In genomic region chr12:32917094-32917611, GRCh38 we compare ENCODE assay signal across 17 cellular contexts. TPM values are rescaled to one million over a fixed set of nuclear protein-coding genes. Genes with fewer than 3 reads are reported as not detected.
DNase-seq lines count a peak whose midpoint lies in the region; TF ChIP-seq lines count a peak whose summit lies in the region.
"Had no signal": no experiment of that assay in that cellular context is flagged by ENCODE, and none has a peak within 500 bp of the region (broad histone marks: within the 10 kb centered on the region; RNA-seq: fewer than 3 reads in every experiment).

No MANE protein-coding gene starts in this region.

- TF ChIP-seq CTCF in astrocyte of the cerebellum (IDR thresholded peaks at IDR 0.05; ENCODE audit: low read depth, low read length, missing control alignments) (no peak), fibroblast of villous mesenchyme (IDR thresholded peaks at IDR 0.05; ENCODE audit: insufficient read depth, low read depth, low read length) (no peak)

- in situ Hi-C loops in astrocyte of the cerebellum (cut with HindIII; ENCODE audit: low sequenced_read_pairs) = no loop called here

- H3K4me3 ChIP-seq in astrocyte of the cerebellum (ENCODE audit: low read depth, low read length) = no peak overlapping the region
- H3K4me3 ChIP-seq in fibroblast of villous mesenchyme (ENCODE audit: low read depth, low read length) = no peak overlapping the region
- H3K4me3 ChIP-seq: body of pancreas, gastrocnemius medialis, right lobe of liver, thoracic aorta had no signal

- DNase-seq in MV-4-11 (lab: John Stamatoyannopoulos, UW) = peak; percentile 41
- DNase-seq in astrocyte of the cerebellum (ENCODE audit: low read depth) = peak; percentile 55
- peak; percentile 63 for DNase-seq in fibroblast of villous mesenchyme (ENCODE audit: low read depth)
- peak; percentile 35 for DNase-seq in smooth muscle cell of the brain vasculature (ENCODE audit: low read depth, low spot score)
- DNase-seq in NK-92 treated with Interleukin-12 subunit alpha and Interleukin-12 subunit beta, amount 100 ng/mL, for 24 hours (lab: John Stamatoyannopoulos, UW) = no peak
- DNase-seq in nucleus accumbens (lab: John Stamatoyannopoulos, UW) = no peak
- DNase-seq in activated naive CD4-positive, alpha-beta T cell treated with anti-CD3 and anti-CD28 coated beads, Interleukin-2, amount 50 U/mL, for 16 hours = no peak
- DNase-seq: activated CD4-positive, CD25-positive, alpha-beta regulatory T cell; activated gamma-delta T cell; body of pancreas; C1 segment of cervical spinal cord; gastrocnemius medialis; NCI-H1930; NCI-H526; right lobe of liver; stimulated activated CD4-positive, alpha-beta T cell treated with anti-CD3 and anti-CD28 coated beads, Interleukin-2, amount 100 ng/mL, for 48 hours had no signal

RNA-seq across cellular contexts. Expression of gene PKP2, which starts 20.6 kb away (rescaled TPM):
- total RNA-seq in fibroblast of villous mesenchyme = 2.3 and 9.5 TPM in 2 replicates

Comparison
In these comparisons a context has a peak if more than half of its experiments do, and no peak if none do; other contexts are left out.
1. DNase-seq: peak in MV-4-11 (single experiment), astrocyte of the cerebellum (single experiment), fibroblast of villous mesenchyme (single experiment) and smooth muscle cell of the brain vasculature (single experiment); none in NK-92 treated with Interleukin-12 subunit alpha and Interleukin-12 subunit beta, amount 100 ng/mL, for 24 hours (single experiment), nucleus accumbens (0 of 56) and activated naive CD4-positive, alpha-beta T cell treated with anti-CD3 and anti-CD28 coated beads, Interleukin-2, amount 50 U/mL, for 16 hours (single experiment).